ENCODE assay signal across 24 cellular contexts in the genomic region with DNA sequence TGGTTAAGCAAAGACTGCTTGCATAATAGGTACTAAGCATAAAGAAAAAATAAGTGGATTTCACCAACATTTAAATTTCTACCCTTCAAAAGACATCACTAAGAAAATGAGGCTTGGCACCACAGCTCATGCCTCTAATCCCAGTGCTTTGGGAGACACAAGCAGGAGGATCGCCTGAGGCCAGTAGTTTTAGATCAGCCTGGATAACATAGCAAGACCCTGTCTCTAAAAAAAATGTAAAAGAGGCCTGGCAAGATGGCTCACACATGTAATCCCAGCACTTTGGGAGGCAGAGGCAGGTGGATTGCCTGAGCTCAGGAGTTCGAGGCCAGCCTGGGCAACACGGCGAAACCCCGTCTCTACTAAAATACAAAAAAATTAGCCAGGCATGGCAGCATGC.
DNase-seq lines count a peak whose midpoint lies in the region; ATAC-seq lines count a peak whose summit lies in the region.
"Had no signal": no experiment of that assay in that cellular context is flagged by ENCODE, and none has a peak within 500 bp of the region (broad histone marks: within the 10 kb centered on the region; RNA-seq: fewer than 3 reads in every experiment).

No MANE protein-coding gene starts in this region.

- no peak overlapping the region for H3K4me3 ChIP-seq in mesendoderm (ENCODE audit: low read length)
- H3K4me3 ChIP-seq: BLaER1, GM12878 had no signal

- peak overlapping the region; percentile 25 to 50 for H3K27ac Mint-ChIP-seq in stimulated activated naive CD8-positive, alpha-beta T cell treated with anti-CD3 and anti-CD28 coated beads, Interleukin-15, amount 100 ng/mL, for 72 hours
- H3K27ac Mint-ChIP-seq: CD14-positive monocyte had no signal

- H3K23ac ChIP-seq in mesendoderm (ENCODE audit: low read length): no peak overlapping the region

- no peaks in the 10 kb centered on the region for H3K79me2 ChIP-seq in mesendoderm (ENCODE audit: control insufficient read depth, insufficient read depth, low read length)

- H3K27me3 Mint-ChIP-seq in stimulated activated naive CD8-positive, alpha-beta T cell treated with anti-CD3 and anti-CD28 coated beads, Interleukin-15, amount 100 ng/mL, for 72 hours: no peaks in the 10 kb centered on the region
- H3K27me3 Mint-ChIP-seq: CD4-positive, alpha-beta memory T cell; CD4-positive, CD25-positive, alpha-beta regulatory T cell; CD8-positive, alpha-beta memory T cell had no signal

- H3K9me3 Mint-ChIP-seq in stimulated activated naive CD8-positive, alpha-beta T cell treated with anti-CD3 and anti-CD28 coated beads, Interleukin-15, amount 100 ng/mL, for 72 hours: no peaks in the 10 kb centered on the region
- H3K9me3 Mint-ChIP-seq: CD4-positive, alpha-beta memory T cell; CD4-positive, CD25-positive, alpha-beta regulatory T cell; CD8-positive, alpha-beta memory T cell had no signal

- no peak overlapping the region for H4K5ac ChIP-seq in mesendoderm (ENCODE audit: low read length)

- no peak overlapping the region for H2AK5ac ChIP-seq in mesendoderm (ENCODE audit: low read length)

- H3K18ac ChIP-seq in mesendoderm (ENCODE audit: low read length): no peak overlapping the region

- H3K56ac ChIP-seq in mesendoderm (ENCODE audit: low read length): no peak overlapping the region

- no peak overlapping the region for H2BK5ac ChIP-seq in mesendoderm (ENCODE audit: low read length)

- no peak overlapping the region for H2BK120ac ChIP-seq in mesendoderm (ENCODE audit: low read depth, low read length)

- H3K4me3 Mint-ChIP-seq in stimulated activated naive CD8-positive, alpha-beta T cell treated with anti-CD3 and anti-CD28 coated beads, Interleukin-15, amount 100 ng/mL, for 72 hours: no peak overlapping the region
- H3K4me3 Mint-ChIP-seq: CD14-positive monocyte; CD4-positive, alpha-beta memory T cell; CD4-positive, CD25-positive, alpha-beta regulatory T cell; CD8-positive, alpha-beta memory T cell had no signal

- H3K4ac ChIP-seq in mesendoderm (ENCODE audit: low read depth, low read length): no peak overlapping the region

- WGBS in mesendoderm (ENCODE audit: extremely low coverage, insufficient coverage, low lambda C conversion rate): no CpG with 5 or more reads among the region's 5 CpGs

- H3K27ac ChIP-seq in mesendoderm (ENCODE audit: low read depth, low read length): no peak overlapping the region
- H3K27ac ChIP-seq: BLaER1 had no signal

- no peak overlapping the region for H3K4me2 ChIP-seq in mesendoderm (ENCODE audit: low read length)
- H3K4me2 ChIP-seq: BLaER1 had no signal

- no peak for DNase-seq in stimulated activated naive CD8-positive, alpha-beta T cell treated with anti-CD3 and anti-CD28 coated beads, Interleukin-15, amount 100 ng/mL, for 72 hours
- DNase-seq in stimulated activated naive CD8-positive, alpha-beta T cell treated with anti-CD3 and anti-CD28 coated beads, Interleukin-15, Interleukin-2, amounts not matched to agents 100 U/mL and 50 U/mL, for 24 hours: no peak
- peak; percentile 55 for DNase-seq in islet precursor cell
- peak; percentile 44 for DNase-seq in mesendoderm
- no peak for DNase-seq in activated naive CD4-positive, alpha-beta T cell treated with Interleukin-2 at 50 U/mL for 16 hours
- DNase-seq: 8988T; ACHN; BE2C; C1 segment of cervical spinal cord; CD4-positive, alpha-beta memory T cell; CD4-positive, CD25-positive, alpha-beta regulatory T cell; CD8-positive, alpha-beta memory T cell; COR-L47; DMS 273 treated with DMSO at 0.1 percent for 48 hours; DMS153; DMS53; DMS79; DND-41; EL had no signal

- ATAC-seq in stimulated activated naive CD8-positive, alpha-beta T cell treated with anti-CD3 and anti-CD28 coated beads, Interleukin-15, amount 100 ng/mL, for 72 hours: no peak
- ATAC-seq in stimulated activated naive CD8-positive, alpha-beta T cell treated with anti-CD3 and anti-CD28 coated beads, Interleukin-15, Interleukin-2, amounts not matched to agents 100 U/mL and 50 U/mL, for 24 hours: no peak
- ATAC-seq in GM18861 (IDR thresholded peaks at IDR 0.05; ENCODE audit: unreplicated experiment) (no peak), GM21381 (IDR thresholded peaks at IDR 0.05; ENCODE audit: unreplicated experiment) (no peak)
- ATAC-seq: GM12878 had no signal

- peaks cover 8% of the 10 kb centered on the region for H3K4me1 Mint-ChIP-seq in stimulated activated naive CD8-positive, alpha-beta T cell treated with anti-CD3 and anti-CD28 coated beads, Interleukin-15, amount 100 ng/mL, for 72 hours
- H3K4me1 Mint-ChIP-seq: CD14-positive monocyte had no signal

- H4K8ac ChIP-seq in mesendoderm (ENCODE audit: low read depth, low read length): no peak overlapping the region

- H3K79me1 ChIP-seq in mesendoderm (ENCODE audit: low read length): no peaks in the 10 kb centered on the region

- H3K9ac ChIP-seq in mesendoderm (ENCODE audit: low read length): no peak overlapping the region
- H3K9ac ChIP-seq: BLaER1 had no signal

- no peak overlapping the region for H2BK15ac ChIP-seq in mesendoderm (replicated peaks; ENCODE audit: low read depth)

- H3K27me3 ChIP-seq in mesendoderm (ENCODE audit: insufficient read depth, low read length, poor library complexity): no peaks in the 10 kb centered on the region
- H3K27me3 ChIP-seq: BE2C, BLaER1 had no signal

- no peaks in the 10 kb centered on the region for H3K36me3 ChIP-seq in mesendoderm (ENCODE audit: control insufficient read depth, insufficient read depth, low read length)
- H3K36me3 ChIP-seq: BE2C, BLaER1 had no signal

- no peaks in the 10 kb centered on the region for H3K4me1 ChIP-seq in mesendoderm (ENCODE audit: control insufficient read depth, low read depth, low read length)
- H3K4me1 ChIP-seq: BE2C, BLaER1 had no signal

Comparison
In these comparisons a context has a peak if more than half of its experiments do, and no peak if none do; other contexts are left out.
1. DNase-seq: peak in islet precursor cell (single experiment) and mesendoderm (single experiment); none in stimulated activated naive CD8-positive, alpha-beta T cell treated with anti-CD3 and anti-CD28 coated beads, Interleukin-15, amount 100 ng/mL, for 72 hours (0 of 2), stimulated activated naive CD8-positive, alpha-beta T cell treated with anti-CD3 and anti-CD28 coated beads, Interleukin-15, Interleukin-2, amounts not matched to agents 100 U/mL and 50 U/mL, for 24 hours (single experiment) and activated naive CD4-positive, alpha-beta T cell treated with Interleukin-2 at 50 U/mL for 16 hours (single experiment).